In the genomic region with DNA sequence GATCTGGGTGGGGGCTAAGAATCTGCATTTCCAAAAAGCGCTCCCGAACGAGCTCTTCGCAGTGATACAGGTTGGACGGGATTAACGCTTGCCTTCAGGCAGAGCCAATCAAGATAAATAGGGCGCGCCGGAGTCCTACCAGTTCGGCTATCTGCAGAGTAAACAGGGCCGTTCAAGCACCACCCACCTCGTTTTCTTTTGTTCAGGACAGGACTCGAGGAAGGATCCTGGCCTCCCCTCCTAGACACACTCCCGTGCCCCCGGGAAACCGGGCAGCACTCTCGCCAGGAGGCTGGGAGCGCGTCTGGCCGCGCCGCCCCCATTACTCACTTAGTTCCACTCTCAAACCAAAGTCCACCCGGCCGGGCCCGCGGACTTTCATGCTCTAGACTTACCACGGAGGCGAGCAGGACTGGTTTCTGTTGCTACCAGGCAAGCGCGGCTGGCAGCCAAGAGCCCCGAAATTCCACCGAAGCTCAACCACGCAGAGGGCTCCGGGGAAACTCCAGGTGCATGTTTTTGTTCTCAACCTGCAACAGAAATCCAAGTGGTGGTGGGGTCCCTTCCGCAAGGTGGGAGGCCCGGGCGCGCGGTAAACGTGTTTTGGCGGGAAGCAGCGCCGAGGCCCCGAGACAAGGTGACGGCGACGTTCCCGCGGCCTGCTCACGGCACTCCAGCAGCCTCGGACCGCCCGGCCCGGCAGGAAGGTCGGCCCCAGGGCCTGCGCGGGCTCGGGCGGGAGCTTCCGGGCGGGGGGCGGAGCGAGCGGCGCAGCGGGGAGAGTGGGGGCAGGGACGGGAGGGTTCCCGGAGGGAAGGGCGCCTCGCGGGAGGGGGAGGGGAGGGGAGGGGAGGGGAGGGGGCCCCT, we compare ENCODE assay signal across 8 cellular contexts. TPM values are rescaled to one million over a fixed set of nuclear protein-coding genes. Genes with fewer than 3 reads are reported as not detected.
DNase-seq lines count a peak whose midpoint lies in the region; ATAC-seq, FAIRE-seq and TF ChIP-seq lines count a peak whose summit lies in the region.

No MANE protein-coding gene starts in this region.

- POLR2A ChIA-PET in Caco-2 (lab: Charles Lee), result interaction anchor here (0.6 to 2.4 kb wide), 9 partner anchors 11 to 742 kb away, joined by 3 to 81 read pairs (median 14); a partner anchor contains a TSS

- TF ChIP-seq EP300 in tibial nerve (IDR thresholded peaks at IDR 0.05), result peak in 1 of 2 donors; percentile 54

- H3K27ac ChIP-seq in RWPE2 (ENCODE audit: poor library complexity, severe bottlenecking), result peak overlapping the region; percentile 91
- H3K27ac ChIP-seq in tibial nerve, result peak overlapping the region; percentile 97 to 100 (median 99)

- FAIRE-seq in HTR-8/SVneo (lab: Jason Lieb, UNC), result peak; percentile 74

- ATAC-seq in GM21423 (IDR thresholded peaks at IDR 0.05; ENCODE audit: unreplicated experiment) (peak; percentile 48), RWPE2 (ENCODE audit: low read depth) (peak; percentile 63)

- no peaks in the 10 kb centered on the region for H3K27me3 ChIP-seq in Caco-2 (replicated peaks; ENCODE audit: control insufficient read depth, insufficient read depth, low read length)
- H3K27me3 ChIP-seq in RWPE2 (ENCODE audit: insufficient read depth, poor library complexity, severe bottlenecking), result no peaks in the 10 kb centered on the region
- H3K27me3 ChIP-seq in tibial nerve, result no peaks in the 10 kb centered on the region

- H3K4me1 ChIP-seq in Caco-2, result peaks cover 58% of the 10 kb centered on the region
- H3K4me1 ChIP-seq in RWPE2 (ENCODE audit: insufficient read depth, poor library complexity, severe bottlenecking), result peaks cover 24% of the 10 kb centered on the region
- peaks cover 0 to 90% (median 39%) of the 10 kb centered on the region in 4 donors for H3K4me1 ChIP-seq in tibial nerve

- peak overlapping the region; percentile 94 for H3K27ac Mint-ChIP-seq in Caco-2 (ENCODE audit: unreplicated experiment)
- H3K27ac Mint-ChIP-seq in activated naive CD4-positive, alpha-beta T cell treated with anti-CD3 and anti-CD28 coated beads, Interleukin-2, amount 50 U/mL, for 24 hours, result peak overlapping the region; percentile 98
- peak overlapping the region; percentile 86 for H3K27ac Mint-ChIP-seq in glutamatergic neuron (ENCODE audit: unreplicated experiment)

- H3K36me3 ChIP-seq in Caco-2 (ENCODE audit: control insufficient read depth, insufficient read depth, low read length), result peaks cover 19% of the 10 kb centered on the region
- peaks cover 80% of the 10 kb centered on the region for H3K36me3 ChIP-seq in RWPE2 (ENCODE audit: low read depth)
- H3K36me3 ChIP-seq in tibial nerve, result peaks cover 0 to 46% (median 10%) of the 10 kb centered on the region in 3 donors

- TF ChIP-seq CTCF in Caco-2 (IDR thresholded peaks at IDR 0.05; ENCODE audit: insufficient read depth in 1 of 2, low read depth in 1 of 2, low read length in 1 of 2, severe bottlenecking in 1 of 2, unreplicated experiment in 1 of 2), result no peak
- no peak for TF ChIP-seq CTCF in RWPE2 (IDR thresholded peaks at IDR 0.05; ENCODE audit: poor library complexity, severe bottlenecking)
- no peak for TF ChIP-seq CTCF in glutamatergic neuron (IDR thresholded peaks at IDR 0.05; ENCODE audit: partially characterized antibody, unreplicated experiment)
- TF ChIP-seq CTCF in tibial nerve (IDR thresholded peaks at IDR 0.05), result no peak

- no TSS peak for BruUV-seq in Caco-2 (replicated peaks; lab: Mats Ljungman, UMichigan)

- no peak for TF ChIP-seq POLR2A in tibial nerve (IDR thresholded peaks at IDR 0.05)

- H3K4me3 ChIP-seq in Caco-2 (ENCODE audit: low read depth, low read length), result peak overlapping the region; percentile 62
- peak overlapping the region; percentile 75 for H3K4me3 ChIP-seq in RWPE2 (ENCODE audit: severe bottlenecking)
- peak overlapping the region; percentile 62 to 91 (median 82) for H3K4me3 ChIP-seq in tibial nerve

- H3K4me3 Mint-ChIP-seq in Caco-2 (ENCODE audit: unreplicated experiment) (peak overlapping the region; percentile 81), glutamatergic neuron (ENCODE audit: unreplicated experiment) (peak overlapping the region; percentile 78)
- H3K4me3 Mint-ChIP-seq in activated naive CD4-positive, alpha-beta T cell treated with anti-CD3 and anti-CD28 coated beads, Interleukin-2, amount 50 U/mL, for 24 hours, result peak overlapping the region; percentile 92

- H3K36me3 Mint-ChIP-seq in Caco-2 (ENCODE audit: insufficient read depth, unreplicated experiment) (peaks cover 98% of the 10 kb centered on the region), glutamatergic neuron (ENCODE audit: unreplicated experiment) (peaks cover 4% of the 10 kb centered on the region)
- H3K36me3 Mint-ChIP-seq in activated naive CD4-positive, alpha-beta T cell treated with anti-CD3 and anti-CD28 coated beads, Interleukin-2, amount 50 U/mL, for 24 hours, result peaks cover 31% of the 10 kb centered on the region

- peak; percentile 94 for DNase-seq in Caco-2
- DNase-seq in HTR-8/SVneo (ENCODE audit: insufficient read length, low spot score), result peak; percentile 87
- peak; percentile 76 for DNase-seq in RWPE2 (ENCODE audit: low spot score)
- DNase-seq in glutamatergic neuron, result peak; percentile 87
- DNase-seq in nucleus accumbens (lab: John Stamatoyannopoulos, UW), result peak in 53 of 56 donors; percentile 22 to 89 (median 70)
- DNase-seq in tibial nerve (ENCODE audit: low spot score in 2 of 2), result peak; percentile 49 to 59

- no peaks in the 10 kb centered on the region for H3K9me3 Mint-ChIP-seq in Caco-2 (ENCODE audit: unreplicated experiment)
- no peaks in the 10 kb centered on the region for H3K9me3 Mint-ChIP-seq in activated naive CD4-positive, alpha-beta T cell treated with anti-CD3 and anti-CD28 coated beads, Interleukin-2, amount 50 U/mL, for 24 hours
- H3K9me3 Mint-ChIP-seq in glutamatergic neuron (ENCODE audit: unreplicated experiment), result peaks cover 6% of the 10 kb centered on the region

- H3K9me3 ChIP-seq in Caco-2, result no peaks in the 10 kb centered on the region
- no peaks in the 10 kb centered on the region for H3K9me3 ChIP-seq in RWPE2 (ENCODE audit: severe bottlenecking)
- no peaks in the 10 kb centered on the region for H3K9me3 ChIP-seq in tibial nerve

- peaks cover 33% of the 10 kb centered on the region for H3K4me1 Mint-ChIP-seq in Caco-2 (ENCODE audit: low read depth, unreplicated experiment)
- H3K4me1 Mint-ChIP-seq in activated naive CD4-positive, alpha-beta T cell treated with anti-CD3 and anti-CD28 coated beads, Interleukin-2, amount 50 U/mL, for 24 hours, result peaks cover 79% of the 10 kb centered on the region
- H3K4me1 Mint-ChIP-seq in glutamatergic neuron (ENCODE audit: low read depth, unreplicated experiment), result peaks cover 10% of the 10 kb centered on the region

- CTCF ChIA-PET in Caco-2 (lab: Charles Lee), result interaction anchor here (0.6 to 1.6 kb wide), 9 partner anchors 13 to 651 kb away, joined by 3 to 8 read pairs (median 3); a partner anchor contains a TSS

- intact Hi-C loops in Caco-2 (cut with micrococcal nuclease; ENCODE audit: unreplicated experiment), result loop anchor here (1.0 to 2.0 kb wide), 4 partner anchors 11 to 40 kb away; no protein-coding TSS in a partner anchor

- H3K27me3 Mint-ChIP-seq in Caco-2 (ENCODE audit: insufficient read depth, unreplicated experiment), result no peaks in the 10 kb centered on the region
- H3K27me3 Mint-ChIP-seq in activated naive CD4-positive, alpha-beta T cell treated with anti-CD3 and anti-CD28 coated beads, Interleukin-2, amount 50 U/mL, for 24 hours, result no peaks in the 10 kb centered on the region
- peaks cover 13% of the 10 kb centered on the region for H3K27me3 Mint-ChIP-seq in glutamatergic neuron (ENCODE audit: unreplicated experiment)

- 2 to 3% methylated on average over 59 to 63 of the region's 71 CpGs for WGBS in tibial nerve, 2 donors

RNA-seq across cellular contexts. Expression of a gene that starts 12.7 kb away (rescaled TPM):
- total RNA-seq in Caco-2 (2022), result 405 and 423 TPM in 2 replicates
- 99.7 TPM for total RNA-seq in glutamatergic neuron (ENCODE audit: unreplicated experiment)
- 100 to 1,000 TPM; 112 to 136 (median 134) TPM for total RNA-seq in tibial nerve

RNA-seq across cellular contexts. Expression of a gene that starts 24.9 kb away (rescaled TPM):
- not detected in 2 replicates for total RNA-seq in Caco-2 (2022)
- total RNA-seq in glutamatergic neuron (ENCODE audit: unreplicated experiment), result not detected
- total RNA-seq in tibial nerve, result not detected

RNA-seq across cellular contexts. Expression of a gene that starts 40.6 kb away (rescaled TPM):
- 5.0 and 6.5 TPM in 2 replicates for total RNA-seq in Caco-2 (2022)
- 2.1 TPM for total RNA-seq in glutamatergic neuron (ENCODE audit: unreplicated experiment)
- total RNA-seq in tibial nerve, result 10 to 100 TPM in 3 of 4 donors, 1 to 10 TPM in 1; 7.3 to 23.7 (median 18.3) TPM

Comparison
In these comparisons a context has a peak if more than half of its experiments do, and no peak if none do; other contexts are left out.
1. Peak in every context shown above with its lines: DNase-seq, ATAC-seq, H3K4me3 ChIP-seq and H3K27ac ChIP-seq.